ENCODE assay signal across 18 cellular contexts in the genomic region with DNA sequence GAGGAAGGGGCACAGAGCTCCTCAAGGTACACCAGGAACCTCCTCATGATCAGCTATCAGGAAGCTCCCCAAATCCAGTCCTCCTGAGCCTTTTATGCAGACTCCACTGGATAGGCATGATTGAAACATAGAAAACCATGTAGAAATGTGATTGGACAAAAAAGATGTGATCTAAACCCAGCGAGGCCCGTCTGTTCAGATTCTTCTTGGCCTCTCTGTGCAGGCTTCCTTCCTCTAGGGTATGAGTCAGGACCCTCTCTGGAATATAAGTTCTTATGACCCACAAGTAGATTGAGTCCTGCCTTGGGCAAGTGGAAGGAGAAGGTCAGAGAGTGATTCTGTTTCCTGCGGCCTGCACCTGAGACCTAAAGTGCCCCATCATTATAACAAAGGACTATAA.
A peak's percentile ranks its signal among the peaks of the same experiment; 100 is the strongest.
DNase-seq lines count a peak whose midpoint lies in the region; ATAC-seq, FAIRE-seq and TF ChIP-seq lines count a peak whose summit lies in the region.
"Had no signal": no experiment of that assay in that cellular context is flagged by ENCODE, and none has a peak within 500 bp of the region (broad histone marks: within the 10 kb centered on the region; RNA-seq: fewer than 3 reads in every experiment).

No MANE protein-coding gene starts in this region.

- H3K9me2 ChIP-seq in PC-3 (replicated peaks; ENCODE audit: low read length) (no peaks in the 10 kb centered on the region), OCI-LY7 (ENCODE audit: insufficient read depth, low read length) (no peaks in the 10 kb centered on the region)

- ATAC-seq in A549 = no peak
- ATAC-seq in PC-3 = no peak
- no peak for ATAC-seq in RWPE2 (ENCODE audit: low read depth)
- no peak for ATAC-seq in foreskin keratinocyte
- ATAC-seq in left lung = no peak
- ATAC-seq: CD8-positive, alpha-beta T cell had no signal

- H3K4me3 ChIP-seq in A549 (no peak overlapping the region), PC-3 (ENCODE audit: low read length) (no peak overlapping the region), RWPE2 (ENCODE audit: severe bottlenecking) (no peak overlapping the region), OCI-LY7 (ENCODE audit: low read depth, low read length, poor library complexity, severe bottlenecking) (no peak overlapping the region), left lung (no peak overlapping the region)
- H3K4me3 ChIP-seq: BLaER1 treated with 17β-estradiol and CSF1 and Interleukin-3, amounts not matched to agents 10 nM and 100 nM; GM23248; HAP-1 had no signal

- no peaks in the 10 kb centered on the region for H4K20me1 ChIP-seq in PC-3 (ENCODE audit: low read length)
- H4K20me1 ChIP-seq in OCI-LY7 (ENCODE audit: insufficient read depth, low read length) = no peaks in the 10 kb centered on the region
- H4K20me1 ChIP-seq: BLaER1 treated with 17β-estradiol and CSF1 and Interleukin-3, amounts not matched to agents 10 nM and 100 nM had no signal

- no peaks in the 10 kb centered on the region for H3K36me3 ChIP-seq in PC-3 (ENCODE audit: low read depth, low read length)
- no peaks in the 10 kb centered on the region for H3K36me3 ChIP-seq in RWPE2 (ENCODE audit: low read depth)
- H3K36me3 ChIP-seq in OCI-LY7 (ENCODE audit: insufficient read depth, low read length) = no peaks in the 10 kb centered on the region
- no peaks in the 10 kb centered on the region for H3K36me3 ChIP-seq in left lung
- H3K36me3 ChIP-seq: BLaER1 treated with 17β-estradiol and CSF1 and Interleukin-3, amounts not matched to agents 10 nM and 100 nM; HAP-1 had no signal

- H3K9me3 ChIP-seq in A549 (no peaks in the 10 kb centered on the region), PC-3 (ENCODE audit: low read length) (no peaks in the 10 kb centered on the region), RWPE2 (ENCODE audit: severe bottlenecking) (no peaks in the 10 kb centered on the region), OCI-LY7 (ENCODE audit: low read length) (no peaks in the 10 kb centered on the region), left lung (no peaks in the 10 kb centered on the region)
- H3K9me3 ChIP-seq: HAP-1 had no signal

- peaks cover 9% of the 10 kb centered on the region for H3F3A ChIP-seq in PC-3 (ENCODE audit: low read length, unreplicated experiment)

- no TSS peak for BruUV-seq in PC-3 (replicated peaks; lab: Mats Ljungman, UMichigan)
- BruUV-seq in OCI-LY7 (replicated peaks; lab: Mats Ljungman, UMichigan) = no TSS peak

- intact Hi-C loops in PC-3 (cut with micrococcal nuclease) (no loop called here), OCI-LY7 (cut with micrococcal nuclease; ENCODE audit: unreplicated experiment) (no loop called here), left lung (cut with DNase I) (no loop called here)

- no peak for TF ChIP-seq POLR2A in A549 (IDR thresholded peaks at IDR 0.05; ENCODE audit: low read length)

- CTCF ChIA-PET in A549 (lab: Yijun Ruan, JAX) (interaction anchor here (1.8 kb wide), 1 partner anchor 166 kb away, joined by 6 read pairs; the partner anchor contains the start of gene PHLDA1), PC-3 (lab: Charles Lee) (no interaction called here), OCI-LY7 (lab: Charles Lee; ENCODE audit: unreplicated experiment) (no interaction called here)

- H3K79me2 ChIP-seq in PC-3 (ENCODE audit: low read length) (no peaks in the 10 kb centered on the region), OCI-LY7 (ENCODE audit: insufficient read depth, low read depth, low read length) (no peaks in the 10 kb centered on the region)

- peak overlapping the region; percentile 10 to 86; a peak in 4 of 6 replicates for H3K27ac ChIP-seq in A549
- H3K27ac ChIP-seq in PC-3 (ENCODE audit: low read length) = peak overlapping the region; percentile 98
- H3K27ac ChIP-seq in RWPE2 (ENCODE audit: poor library complexity, severe bottlenecking) = peak overlapping the region; percentile 98
- H3K27ac ChIP-seq in foreskin keratinocyte = peak overlapping the region; percentile 97
- no peak overlapping the region for H3K27ac ChIP-seq in OCI-LY7 (ENCODE audit: low read depth, low read length, poor library complexity, severe bottlenecking)
- H3K27ac ChIP-seq in left lung = no peak overlapping the region
- H3K27ac ChIP-seq: 22Rv1; BLaER1 treated with 17β-estradiol and CSF1 and Interleukin-3, amounts not matched to agents 10 nM and 100 nM; GM23248; HL-60 had no signal

- H3K4me1 ChIP-seq in A549 (peaks cover 36% of the 10 kb centered on the region), PC-3 (ENCODE audit: insufficient read depth, low read length) (peaks cover 41% of the 10 kb centered on the region), RWPE2 (ENCODE audit: insufficient read depth, poor library complexity, severe bottlenecking) (peaks cover 30% of the 10 kb centered on the region), foreskin keratinocyte (peaks cover 24% of the 10 kb centered on the region), OCI-LY7 (ENCODE audit: insufficient read depth, low read length, poor library complexity, severe bottlenecking) (no peaks in the 10 kb centered on the region), left lung (no peaks in the 10 kb centered on the region)
- H3K4me1 ChIP-seq: BLaER1 treated with 17β-estradiol and CSF1 and Interleukin-3, amounts not matched to agents 10 nM and 100 nM; HAP-1 had no signal

- no peak for DNase-seq in A549 (ENCODE audit: low read depth in 1 of 2, low spot score in 1 of 2)
- DNase-seq in PC-3 = no peak
- DNase-seq in RWPE2 (ENCODE audit: low spot score) = no peak
- DNase-seq in foreskin keratinocyte = no peak
- no peak for DNase-seq in OCI-LY7 (ENCODE audit: low spot score)
- no peak for DNase-seq in NCI-H2107 (lab: John Stamatoyannopoulos, UW)
- DNase-seq in left lung = no peak
- no peak for DNase-seq in pons (ENCODE audit: low spot score)
- DNase-seq: Calu3; CD8-positive, alpha-beta T cell; DMS79 treated with DMSO at 0.1 percent for 48 hours; GF-D8; GM23248 had no signal

- no peak overlapping the region for H3K4me2 ChIP-seq in A549
- no peak overlapping the region for H3K4me2 ChIP-seq in PC-3 (ENCODE audit: low read length)
- no peak overlapping the region for H3K4me2 ChIP-seq in OCI-LY7 (ENCODE audit: low read length)
- H3K4me2 ChIP-seq: BLaER1 treated with 17β-estradiol and CSF1 and Interleukin-3, amounts not matched to agents 10 nM and 100 nM had no signal

- POLR2A ChIA-PET in A549 (lab: Yijun Ruan, JAX) = interaction anchor here (1.8 kb wide), 1 partner anchor 166 kb away, joined by 4 read pairs; the partner anchor contains the start of gene PHLDA1
- POLR2A ChIA-PET in PC-3 (lab: Charles Lee; ENCODE audit: unreplicated experiment) = no interaction called here
- POLR2A ChIA-PET in OCI-LY7 (lab: Charles Lee) = no interaction called here

- no peak for TF ChIP-seq CTCF in A549 (IDR thresholded peaks at IDR 0.05)
- TF ChIP-seq CTCF in PC-3 (conservative IDR thresholded peaks at IDR 0.05; ENCODE audit: low read depth, low read length) = no peak
- no peak for TF ChIP-seq CTCF in RWPE2 (IDR thresholded peaks at IDR 0.05; ENCODE audit: poor library complexity, severe bottlenecking)
- no peak for TF ChIP-seq CTCF in foreskin keratinocyte (conservative IDR thresholded peaks at IDR 0.05)
- TF ChIP-seq CTCF in OCI-LY7 (conservative IDR thresholded peaks at IDR 0.05; ENCODE audit: low read length) = no peak
- no peak for TF ChIP-seq CTCF in left lung (IDR thresholded peaks at IDR 0.05)

- H3K9ac ChIP-seq in PC-3 (ENCODE audit: low read length) = no peak overlapping the region
- H3K9ac ChIP-seq: BLaER1 treated with 17β-estradiol and CSF1 and Interleukin-3, amounts not matched to agents 10 nM and 100 nM; GM23248 had no signal

- TF ChIP-seq RAD21 in A549 (conservative IDR thresholded peaks at IDR 0.05 in 1 of 2, IDR thresholded peaks at IDR 0.05 in 1 of 2) = no peak

- H3K27me3 ChIP-seq in PC-3 (ENCODE audit: low read length) (no peaks in the 10 kb centered on the region), RWPE2 (ENCODE audit: insufficient read depth, poor library complexity, severe bottlenecking) (no peaks in the 10 kb centered on the region), foreskin keratinocyte (no peaks in the 10 kb centered on the region), left lung (no peaks in the 10 kb centered on the region)
- H3K27me3 ChIP-seq: BLaER1 treated with 17β-estradiol and CSF1 and Interleukin-3, amounts not matched to agents 10 nM and 100 nM had no signal

- TF ChIP-seq EP300 in A549 (IDR thresholded peaks at IDR 0.05) = no peak

- H2AFZ ChIP-seq in PC-3 (ENCODE audit: low read length) (no peak overlapping the region), OCI-LY7 (ENCODE audit: low read length) (no peak overlapping the region)
- H2AFZ ChIP-seq: GM23248 had no signal

- WGBS in A549 (ENCODE audit: missing lambda C conversion rate) = 95% methylated on average over 3 of the region's 3 CpGs

- FAIRE-seq in A549 (lab: Jason Lieb, UNC) = no peak
- FAIRE-seq: HTR-8/SVneo had no signal

TF ChIP-seq in A549, 52 proteins besides CTCF, POLR2A, EP300 and RAD21 (continues in another document):
- TF ChIP-seq CHD2 (IDR thresholded peaks at IDR 0.05; ENCODE audit: low read length, partially characterized antibody) (no peak), KDM1A (IDR thresholded peaks at IDR 0.05; ENCODE audit: low read depth) (no peak), MAZ (IDR thresholded peaks at IDR 0.05; ENCODE audit: borderline replicate concordance, low read depth, low read length) (no peak), FOXS1 (CRISPR knock-in tag; IDR thresholded peaks at IDR 0.05) (no peak), MAFK (IDR thresholded peaks at IDR 0.05; ENCODE audit: partially characterized antibody) (no peak), RARB (CRISPR knock-in tag; IDR thresholded peaks at IDR 0.05) (no peak), HDAC2 (IDR thresholded peaks at IDR 0.05) (no peak), ELK1 (IDR thresholded peaks at IDR 0.05; ENCODE audit: low read depth, low read length) (no peak), ZNF302 (CRISPR knock-in tag; IDR thresholded peaks at IDR 0.05) (no peak)
- TF ChIP-seq, protein P1, sequence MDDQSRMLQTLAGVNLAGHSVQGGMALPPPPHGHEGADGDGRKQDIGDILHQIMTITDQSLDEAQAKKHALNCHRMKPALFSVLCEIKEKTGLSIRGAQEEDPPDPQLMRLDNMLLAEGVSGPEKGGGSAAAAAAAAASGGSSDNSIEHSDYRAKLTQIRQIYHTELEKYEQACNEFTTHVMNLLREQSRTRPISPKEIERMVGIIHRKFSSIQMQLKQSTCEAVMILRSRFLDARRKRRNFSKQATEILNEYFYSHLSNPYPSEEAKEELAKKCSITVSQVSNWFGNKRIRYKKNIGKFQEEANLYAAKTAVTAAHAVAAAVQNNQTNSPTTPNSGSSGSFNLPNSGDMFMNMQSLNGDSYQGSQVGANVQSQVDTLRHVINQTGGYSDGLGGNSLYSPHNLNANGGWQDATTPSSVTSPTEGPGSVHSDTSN (IDR thresholded peaks at IDR 0.05) = no peak

Comparison
In these comparisons a context has a peak if more than half of its experiments do, and no peak if none do; other contexts are left out.
1. H3K27ac ChIP-seq: peak in A549 (2 of 2), PC-3 (single experiment), RWPE2 (single experiment) and foreskin keratinocyte (single experiment); none in OCI-LY7 (single experiment) and left lung (0 of 2).